ENCODE assay signal across 1 cellular context in the genomic region with DNA sequence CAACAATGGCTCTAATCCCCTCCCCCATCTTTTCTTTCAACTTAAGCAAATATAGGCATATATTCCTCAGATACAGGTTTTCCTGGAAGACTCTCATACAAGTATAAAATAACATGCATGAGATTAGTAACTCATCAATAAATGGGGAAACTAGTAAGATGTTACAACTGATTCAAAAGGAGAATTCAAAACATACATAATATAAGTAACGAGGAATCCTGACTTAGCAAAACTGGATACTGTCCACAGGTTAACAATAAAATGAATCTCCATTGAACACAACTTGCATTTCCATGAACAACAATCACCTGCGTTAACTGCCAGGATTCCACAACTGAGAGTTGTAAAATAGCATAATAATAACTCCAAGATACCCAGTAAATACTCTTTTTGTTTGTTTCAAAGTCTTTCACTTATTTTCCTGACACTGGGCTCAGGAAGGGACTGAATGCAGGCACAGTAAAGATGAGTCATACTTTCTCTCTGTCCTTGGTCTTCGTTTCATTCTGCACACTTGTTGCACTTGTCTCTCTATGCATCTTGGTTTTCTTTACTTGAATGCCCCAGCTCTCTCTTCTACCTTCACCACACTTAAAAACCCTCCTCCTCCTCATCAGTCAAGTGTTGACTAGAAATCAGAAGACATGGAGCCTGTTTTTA.
TF ChIP-seq lines count a peak whose summit lies in the region.

No MANE protein-coding gene starts in this region.

TF ChIP-seq in HEK293, 187 proteins besides CTCF, POLR2A, EP300 and RAD21 (continued from another document):
- TF ChIP-seq, protein P1, sequence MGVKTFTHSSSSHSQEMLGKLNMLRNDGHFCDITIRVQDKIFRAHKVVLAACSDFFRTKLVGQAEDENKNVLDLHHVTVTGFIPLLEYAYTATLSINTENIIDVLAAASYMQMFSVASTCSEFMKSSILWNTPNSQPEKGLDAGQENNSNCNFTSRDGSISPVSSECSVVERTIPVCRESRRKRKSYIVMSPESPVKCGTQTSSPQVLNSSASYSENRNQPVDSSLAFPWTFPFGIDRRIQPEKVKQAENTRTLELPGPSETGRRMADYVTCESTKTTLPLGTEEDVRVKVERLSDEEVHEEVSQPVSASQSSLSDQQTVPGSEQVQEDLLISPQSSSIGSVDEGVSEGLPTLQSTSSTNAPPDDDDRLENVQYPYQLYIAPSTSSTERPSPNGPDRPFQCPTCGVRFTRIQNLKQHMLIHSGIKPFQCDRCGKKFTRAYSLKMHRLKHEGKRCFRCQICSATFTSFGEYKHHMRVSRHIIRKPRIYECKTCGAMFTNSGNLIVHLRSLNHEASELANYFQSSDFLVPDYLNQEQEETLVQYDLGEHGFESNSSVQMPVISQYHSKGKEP (tag by site-specific recombination; IDR thresholded peaks at IDR 0.05) = no peak
- TF ChIP-seq ZNF214 (tag by site-specific recombination; IDR thresholded peaks at IDR 0.05; ENCODE audit: borderline replicate concordance) (no peak), ZNF48 (tag by site-specific recombination; IDR thresholded peaks at IDR 0.05) (no peak), ZBTB17 (tag by site-specific recombination; IDR thresholded peaks at IDR 0.05) (no peak)
TF ChIP-seq in HEK293: peak in this region for 5.
